ENCODE assay signal across 8 cellular contexts in genomic region chr11:65014146-65014960, GRCh38. TPM values are rescaled to one million over a fixed set of nuclear protein-coding genes. Genes with fewer than 3 reads are reported as not detected.
DNase-seq lines count a peak whose midpoint lies in the region; ATAC-seq, FAIRE-seq and TF ChIP-seq lines count a peak whose summit lies in the region.

TSS of gene ARL2 (plus strand) at chr11:65014160. CDS start at chr11:65014208, 48 bp downstream.

- TF ChIP-seq POLR2A in endothelial cell of umbilical vein (IDR thresholded peaks at IDR 0.05; ENCODE audit: low read depth, low read length), result peak; percentile 70
- TF ChIP-seq POLR2A in tibial nerve (IDR thresholded peaks at IDR 0.05), result no peak

- H3K9me3 ChIP-seq in endothelial cell of umbilical vein (replicated peaks; ENCODE audit: control insufficient read depth, insufficient read depth, low read length) (no peaks in the 10 kb centered on the region), tibial nerve (no peaks in the 10 kb centered on the region)
- no peaks in the 10 kb centered on the region for H3K9me3 ChIP-seq in naive thymus-derived CD4-positive, alpha-beta T cell (ENCODE audit: control insufficient read depth in 2 of 3, low read length in 3 of 3)

- no peaks in the 10 kb centered on the region for H3K27me3 ChIP-seq in GM23338 (ENCODE audit: insufficient read depth)
- H3K27me3 ChIP-seq in endothelial cell of umbilical vein (ENCODE audit: control insufficient read depth in 2 of 2, insufficient read depth in 2 of 2, low read length in 2 of 2), result no peaks in the 10 kb centered on the region
- no peaks in the 10 kb centered on the region for H3K27me3 ChIP-seq in naive thymus-derived CD4-positive, alpha-beta T cell (ENCODE audit: control insufficient read depth in 2 of 2, insufficient read depth in 2 of 2, low read length in 2 of 2)
- no peaks in the 10 kb centered on the region for H3K27me3 ChIP-seq in tibial nerve

- peak; percentile 63 for FAIRE-seq in endothelial cell of umbilical vein (lab: Jason Lieb, UNC)

- dilution Hi-C loops in endothelial cell of umbilical vein (cut with MboI; ENCODE audit: extremely low pct_ligation_motif_present, low sequenced_read_pairs), result no loop called here

- H3K9ac ChIP-seq in endothelial cell of umbilical vein (replicated peaks; ENCODE audit: extremely low read depth, insufficient read depth, low read length), result peak within 1 kb of the TSS; percentile 89

- CTCF ChIA-PET in endothelial cell of umbilical vein (lab: Charles Lee), result interaction anchor here (0.6 to 6.0 kb wide), 31 partner anchors 8 to 180 kb away, joined by 3 to 40 read pairs (median 4); partner anchors contain the start of genes ATG2A, BATF2, CDC42BPG and MAJIN
- CTCF ChIA-PET in naive thymus-derived CD4-positive, alpha-beta T cell (lab: Charles Lee), result interaction anchor here (0.5 to 2.7 kb wide), 20 partner anchors 10 to 318 kb away, joined by 3 to 10 read pairs (median 3); partner anchors contain the start of genes FAU, MRPL49, SNX15 and ZNHIT2

- H3K4me3 Mint-ChIP-seq in GM23338, result peak within 1 kb of the TSS; percentile 86
- H3K4me3 Mint-ChIP-seq in naive thymus-derived CD4-positive, alpha-beta T cell, result peak within 1 kb of the TSS; percentile 90 to 95 (median 92)

- POLR2A ChIA-PET in endothelial cell of umbilical vein (lab: Charles Lee), result interaction anchor here (1.0 to 1.2 kb wide), 2 partner anchors 18 to 27 kb away, joined by 3 read pairs; partner anchors contain the start of genes BATF2 and SAC3D1
- POLR2A ChIA-PET in naive thymus-derived CD4-positive, alpha-beta T cell (lab: Charles Lee), result interaction anchor here (0.6 to 4.0 kb wide), 20 partner anchors 11 to 272 kb away, joined by 3 to 28 read pairs (median 3); partner anchors contain the start of genes CDCA5, FAU, MRPL49 and PPP2R5B

- no peaks in the 10 kb centered on the region for H3K9me2 ChIP-seq in GM23338 (ENCODE audit: insufficient read depth)

- H3K9me3 Mint-ChIP-seq in GM23338, result no peaks in the 10 kb centered on the region; the same call in 2 of the 3 replicates
- H3K9me3 Mint-ChIP-seq in naive thymus-derived CD4-positive, alpha-beta T cell, result no peaks in the 10 kb centered on the region

- intact Hi-C loops in endothelial cell of umbilical vein (cut with micrococcal nuclease), result loop anchor here (1.0 to 5.0 kb wide), 6 partner anchors 13 to 211 kb away; partner anchors contain the start of genes ATG2A, MAP4K2, SNX15 and VPS51
- intact Hi-C loops in naive thymus-derived CD4-positive, alpha-beta T cell (cut with micrococcal nuclease), result loop anchor here (1.0 to 5.0 kb wide), 9 partner anchors 13 to 327 kb away; partner anchors contain the start of genes SNX15 (in 2 of the 2), ATG2A (in 1 of the 2), CDCA5 (in 1 of the 2) and PPP2R5B (in 1 of the 2)

- H3K4me1 Mint-ChIP-seq in GM23338, result peaks cover 13% of the 10 kb centered on the region; the same call in 2 of the 3 replicates
- H3K4me1 Mint-ChIP-seq in naive thymus-derived CD4-positive, alpha-beta T cell, result peaks cover 14 to 33% (median 29%) of the 10 kb centered on the region in 7 donors

- H3K79me2 ChIP-seq in GM23338 (replicated peaks; ENCODE audit: insufficient read depth) (peaks cover 11% of the 10 kb centered on the region; the same call in 1 of the 2 replicates), endothelial cell of umbilical vein (ENCODE audit: control insufficient read depth, insufficient read depth, low read length) (peaks cover 2% of the 10 kb centered on the region)

- no peak for TF ChIP-seq EP300 in tibial nerve (IDR thresholded peaks at IDR 0.05)

- WGBS in tibial nerve, 2 donors, result 1% methylated on average over 33 to 52 of the region's 82 CpGs

- no peaks in the 10 kb centered on the region for H3K36me3 ChIP-seq in GM23338 (ENCODE audit: insufficient read depth)
- H3K36me3 ChIP-seq in endothelial cell of umbilical vein (ENCODE audit: control insufficient read depth in 2 of 2, extremely low read depth in 1 of 2, insufficient read depth in 2 of 2, low read length in 2 of 2), result no peaks in the 10 kb centered on the region
- H3K36me3 ChIP-seq in naive thymus-derived CD4-positive, alpha-beta T cell (ENCODE audit: control insufficient read depth in 2 of 3, insufficient read depth in 3 of 3, low read length in 3 of 3), result peaks cover 0 to 11% (median 0%) of the 10 kb centered on the region in 3 experiments
- peaks cover 0 to 14% (median 0%) of the 10 kb centered on the region in 3 donors for H3K36me3 ChIP-seq in tibial nerve

- peak within 1 kb of the TSS; percentile 99 for H3K4me2 ChIP-seq in GM23338
- H3K4me2 ChIP-seq in endothelial cell of umbilical vein (ENCODE audit: insufficient read depth, low read length), result peak within 1 kb of the TSS; percentile 80

- 0 out of 2 replicates have a peak, but pooled peaks cover 2% of the 10 kb centered on the region for H4K20me1 ChIP-seq in GM23338 (replicated peaks; ENCODE audit: insufficient read depth)
- no peaks in the 10 kb centered on the region for H4K20me1 ChIP-seq in endothelial cell of umbilical vein (replicated peaks; ENCODE audit: control insufficient read depth, extremely low read depth, insufficient read depth, low read length)

- H3K4me3 ChIP-seq in GM23338, result peak within 1 kb of the TSS; percentile 88
- peak within 1 kb of the TSS; percentile 79 for H3K4me3 ChIP-seq in LNCaP clone FGC (ENCODE audit: low read depth, low read length)
- peak within 1 kb of the TSS; percentile 32 to 84 (median 59) for H3K4me3 ChIP-seq in endothelial cell of umbilical vein (replicated peaks in 1 of 3; ENCODE audit: insufficient read depth in 1 of 3, low read depth in 1 of 3, low read length in 3 of 3)
- H3K4me3 ChIP-seq in naive thymus-derived CD4-positive, alpha-beta T cell (ENCODE audit: low read length), result peak within 1 kb of the TSS; percentile 97
- peak within 1 kb of the TSS; percentile 67 to 93 (median 84) for H3K4me3 ChIP-seq in tibial nerve

- peaks cover 24% of the 10 kb centered on the region for H3K36me3 Mint-ChIP-seq in GM23338 (ENCODE audit: low read depth)
- peaks cover 0 to 12% (median 6%) of the 10 kb centered on the region in 5 donors for H3K36me3 Mint-ChIP-seq in naive thymus-derived CD4-positive, alpha-beta T cell

- peaks cover 15% of the 10 kb centered on the region for H3K27me3 Mint-ChIP-seq in GM23338 (ENCODE audit: insufficient read depth, low read depth, poor library complexity)
- H3K27me3 Mint-ChIP-seq in naive thymus-derived CD4-positive, alpha-beta T cell, result no peaks in the 10 kb centered on the region

- H3K27ac Mint-ChIP-seq in GM23338, result peak within 1 kb of the TSS; percentile 96
- peak within 1 kb of the TSS; percentile 89 to 99 (median 96) for H3K27ac Mint-ChIP-seq in naive thymus-derived CD4-positive, alpha-beta T cell

- H3K4me1 ChIP-seq in GM23338 (ENCODE audit: insufficient read depth), result no peaks in the 10 kb centered on the region; the same call in 1 of the 2 replicates
- peaks cover 4% of the 10 kb centered on the region for H3K4me1 ChIP-seq in endothelial cell of umbilical vein (ENCODE audit: control insufficient read depth, extremely low read depth, insufficient read depth, low read length)
- H3K4me1 ChIP-seq in naive thymus-derived CD4-positive, alpha-beta T cell (ENCODE audit: control insufficient read depth in 2 of 2, insufficient read depth in 2 of 2, low read length in 2 of 2), result peaks cover 4 to 9% of the 10 kb centered on the region in 2 donors
- peaks cover 0 to 30% (median 15%) of the 10 kb centered on the region in 4 donors for H3K4me1 ChIP-seq in tibial nerve

- TSS peak; percentile 33 for BruUV-seq in endothelial cell of umbilical vein (replicated peaks; lab: Mats Ljungman, UMichigan)

- peak within 1 kb of the TSS; percentile 95 for H2AFZ ChIP-seq in GM23338
- H2AFZ ChIP-seq in endothelial cell of umbilical vein (ENCODE audit: low read depth, low read length), result peak within 1 kb of the TSS; percentile 88

- H3K9me1 ChIP-seq in endothelial cell of umbilical vein (replicated peaks; ENCODE audit: control insufficient read depth, extremely low read depth, insufficient read depth, low read length), result no peaks in the 10 kb centered on the region

- H3F3A ChIP-seq in GM23338 (replicated peaks; ENCODE audit: low read depth), result peaks cover 20% of the 10 kb centered on the region; the same call in 1 of the 2 replicates

- peak; percentile 30 to 52 for TF ChIP-seq CTCF in GM23338 (conservative IDR thresholded peaks at IDR 0.05; ENCODE audit: low read depth in 2 of 2)
- peak; percentile 84 for TF ChIP-seq CTCF in LNCaP clone FGC (IDR thresholded peaks at IDR 0.05; ENCODE audit: control insufficient read depth, extremely low read depth, insufficient read depth)
- TF ChIP-seq CTCF in endothelial cell of umbilical vein (IDR thresholded peaks at IDR 0.05; ENCODE audit: extremely low read depth in 1 of 2, insufficient read depth in 1 of 2, low read depth in 1 of 2, low read length in 2 of 2), result peak; percentile 60 to 83
- TF ChIP-seq CTCF in tibial nerve (IDR thresholded peaks at IDR 0.05), result peak; percentile 93 to 98 (median 98)

- peak; percentile 22 to 81 for DNase-seq in NCI-H526 (lab: John Stamatoyannopoulos, UW)
- DNase-seq in NCI-H526 treated with DMSO at 0.1 percent for 48 hours (lab: John Stamatoyannopoulos, UW), result no peak
- no peak for DNase-seq in GM23338 (ENCODE audit: low spot score)
- DNase-seq in LNCaP clone FGC (ENCODE audit: low read depth), result no peak
- peak; percentile 32 to 41 for DNase-seq in activated CD4-positive, alpha-beta T cell treated with anti-CD3 and anti-CD28 coated beads, Interleukin-2, amount 50 U/mL, for 4 hours
- no peak for DNase-seq in endothelial cell of umbilical vein (ENCODE audit: low read depth, low spot score)
- peak in 7 of 9 donors; percentile 9 to 88 (median 28) for DNase-seq in naive thymus-derived CD4-positive, alpha-beta T cell
- DNase-seq in tibial nerve (ENCODE audit: low spot score in 2 of 2), result peak in 1 of 2 donors; percentile 15

- peak; percentile 79 for ATAC-seq in GM23338
- ATAC-seq in naive thymus-derived CD4-positive, alpha-beta T cell, result peak; percentile 67

- H3K27ac ChIP-seq in GM23338 (ENCODE audit: low read depth) (peak within 1 kb of the TSS; percentile 99), endothelial cell of umbilical vein (ENCODE audit: insufficient read depth, low read depth, low read length) (peak within 1 kb of the TSS; percentile 87), tibial nerve (peak within 1 kb of the TSS; percentile 94 to 100 (median 95))
- H3K27ac ChIP-seq in naive thymus-derived CD4-positive, alpha-beta T cell (ENCODE audit: low read depth, low read length), result peak within 1 kb of the TSS; percentile 84

RNA-seq across cellular contexts. Expression of gene ARL2, which starts in this region (rescaled TPM):
- 170 and 193 TPM in 2 replicates for total RNA-seq in GM23338 (2014; rRNA removed; shearing (Covaris generic))
- polyA plus RNA-seq in GM23338 (2016; fragmentation: Nextera tagmentation; extraction: Ambion mirVana) (216 and 236 TPM in 2 replicates), endothelial cell of umbilical vein (259 and 312 TPM in 2 replicates)
- total RNA-seq in endothelial cell of umbilical vein (108 and 109 TPM in 2 replicates), tibial nerve (100 to 1,000 TPM; 174 to 267 (median 193) TPM)
- 204 and 208 TPM in 2 replicates for polyA plus RNA-seq in endothelial cell of umbilical vein (2011; cell fraction: cytosol; rRNA removed)
- 66.3 and 67.6 TPM in 2 replicates for polyA plus RNA-seq in endothelial cell of umbilical vein (2011; cell fraction: nucleus; rRNA removed)
- polyA plus RNA-seq in endothelial cell of umbilical vein (2012), result 114 and 203 TPM in 2 replicates
- polyA minus RNA-seq in endothelial cell of umbilical vein, result 49.1 and 55.8 TPM in 2 replicates
- polyA minus RNA-seq in endothelial cell of umbilical vein (2011; cell fraction: cytosol; rRNA and poly(A)+ RNA removed), result 84.2 TPM
- polyA minus RNA-seq in endothelial cell of umbilical vein (2011; cell fraction: nucleus; rRNA and poly(A)+ RNA removed), result 12.8 and 17.8 TPM in 2 replicates
- 10 to 100 TPM; 22.6 to 60.8 (median 32.2) TPM for total RNA-seq in naive thymus-derived CD4-positive, alpha-beta T cell
- 10 to 100 TPM; 90.0 to 96.1 TPM for polyA plus RNA-seq in naive thymus-derived CD4-positive, alpha-beta T cell

Comparison
In these comparisons a context has a peak if more than half of its experiments do, and no peak if none do; other contexts are left out.
1. DNase-seq: peak in NCI-H526 (2 of 2), activated CD4-positive, alpha-beta T cell treated with anti-CD3 and anti-CD28 coated beads, Interleukin-2, amount 50 U/mL, for 4 hours (2 of 2) and naive thymus-derived CD4-positive, alpha-beta T cell (7 of 9); none in NCI-H526 treated with DMSO at 0.1 percent for 48 hours (single experiment), GM23338 (single experiment), LNCaP clone FGC (single experiment) and endothelial cell of umbilical vein (single experiment).
2. CTCF ChIP-seq: peak in every context shown above with its lines; median percentile 98 in tibial nerve; 84 in LNCaP clone FGC; 72 in endothelial cell of umbilical vein; 41 in GM23338.
3. Peak in every context shown above with its lines, with median percentiles within 50 percentile points of each other: H3K27ac ChIP-seq and H3K4me3 ChIP-seq.